8 cellular contexts compared by ENCODE assay signal in the genomic region with DNA sequence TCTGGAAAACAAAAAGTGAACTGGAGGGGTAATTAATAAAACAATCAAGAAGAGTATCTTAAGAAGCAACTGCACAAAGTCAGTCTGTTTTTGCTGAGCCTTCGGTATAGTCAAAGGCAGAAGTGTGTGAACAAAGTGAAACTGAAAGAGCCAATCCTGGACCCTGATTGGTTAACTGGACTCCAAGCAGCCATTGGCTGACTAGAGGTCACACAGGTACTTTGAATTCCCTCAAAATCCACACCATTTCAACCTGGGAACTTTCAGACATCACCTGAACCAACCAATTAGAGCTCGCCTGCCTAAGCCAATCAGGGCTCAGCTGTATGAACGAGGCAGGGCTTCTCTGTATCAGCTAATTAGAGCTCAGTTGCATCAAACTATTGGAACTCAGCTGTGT.
A peak's percentile ranks its signal among the peaks of the same experiment; 100 is the strongest.
DNase-seq lines count a peak whose midpoint lies in the region; ATAC-seq and TF ChIP-seq lines count a peak whose summit lies in the region.

No MANE protein-coding gene starts in this region.

- H4K20me1 ChIP-seq in SK-N-SH (ENCODE audit: insufficient read depth), result no peaks in the 10 kb centered on the region

- no peak overlapping the region; the same call in 1 of the 2 replicates for H2AFZ ChIP-seq in SK-N-SH (ENCODE audit: low read depth)

- POLR2A ChIA-PET in SK-N-SH (lab: Yijun Ruan, JAX), result no interaction called here

- no peaks in the 10 kb centered on the region for H3K27me3 ChIP-seq in SK-N-SH (ENCODE audit: insufficient read depth)
- H3K27me3 ChIP-seq in gastrocnemius medialis, result no peaks in the 10 kb centered on the region

- no peaks in the 10 kb centered on the region for H3K9me2 ChIP-seq in SK-N-SH

- 70% methylated on average over 3 of the region's 3 CpGs for WGBS in SK-N-SH (ENCODE audit: low lambda C conversion rate)

- no peak for TF ChIP-seq CTCF in SK-N-SH (IDR thresholded peaks at IDR 0.05)
- no peak for TF ChIP-seq CTCF in astrocyte of the spinal cord (IDR thresholded peaks at IDR 0.05; ENCODE audit: low read depth, low read length)
- no peak for TF ChIP-seq CTCF in gastrocnemius medialis (IDR thresholded peaks at IDR 0.05 in 4 of 5, conservative IDR thresholded peaks at IDR 0.05 in 1 of 5)

- no peaks in the 10 kb centered on the region for H3K4me1 ChIP-seq in SK-N-SH (ENCODE audit: control insufficient read depth in 1 of 2, insufficient read depth in 2 of 2, low read depth in 1 of 2, low read length in 1 of 2)
- H3K4me1 ChIP-seq in gastrocnemius medialis, result no peaks in the 10 kb centered on the region

- H3F3A ChIP-seq in SK-N-SH (replicated peaks; ENCODE audit: insufficient read depth), result no peaks in the 10 kb centered on the region

- H3K27ac ChIP-seq in SK-N-SH (ENCODE audit: low read depth in 2 of 2, low read length in 1 of 2) (no peak overlapping the region), gastrocnemius medialis (no peak overlapping the region)

- no peak overlapping the region for H3K9ac ChIP-seq in SK-N-SH

- ATAC-seq in SK-N-SH treated with all-trans-retinoic acid at 6 μM for 48 hours (peak; percentile 50; the same call in 1 of the 3 replicates), GM19328 (IDR thresholded peaks at IDR 0.05; ENCODE audit: unreplicated experiment) (no peak), gastrocnemius medialis (no peak)

- no peaks in the 10 kb centered on the region for H3K79me2 ChIP-seq in SK-N-SH (ENCODE audit: insufficient read depth)

- in situ Hi-C loops in astrocyte of the spinal cord (cut with HindIII; ENCODE audit: low sequenced_read_pairs), result no loop called here
- in situ Hi-C loops in gastrocnemius medialis (cut with MboI; ENCODE audit: low sequenced_read_pairs in 4 of 4), result no loop called here

- no peak for TF ChIP-seq EP300 in SK-N-SH (IDR thresholded peaks at IDR 0.05; ENCODE audit: borderline replicate concordance in 1 of 2, low read depth in 1 of 2, low read length in 1 of 2)

- H3K4me3 ChIP-seq in SK-N-SH (ENCODE audit: low read depth in 2 of 2, low read length in 1 of 2), result peak overlapping the region in 1 of 2 experiments; percentile 6; a peak in 1 of 4 replicates
- no peak overlapping the region for H3K4me3 ChIP-seq in astrocyte of the spinal cord (ENCODE audit: low read depth, low read length)
- H3K4me3 ChIP-seq in gastrocnemius medialis, result no peak overlapping the region

- H3K4me2 ChIP-seq in SK-N-SH, result no peak overlapping the region; the same call in 1 of the 2 replicates

- H3K9me3 ChIP-seq in SK-N-SH, result no peaks in the 10 kb centered on the region
- H3K9me3 ChIP-seq in gastrocnemius medialis, result no peaks in the 10 kb centered on the region

- TF ChIP-seq RAD21 in SK-N-SH (IDR thresholded peaks at IDR 0.05; ENCODE audit: low read length), result no peak

- TF ChIP-seq POLR2A in gastrocnemius medialis (IDR thresholded peaks at IDR 0.05), result no peak

- H3K36me3 ChIP-seq in SK-N-SH (replicated peaks in 1 of 2; ENCODE audit: control insufficient read depth in 1 of 2, insufficient read depth in 2 of 2, low read length in 1 of 2) (no peaks in the 10 kb centered on the region), gastrocnemius medialis (no peaks in the 10 kb centered on the region)

- DNase-seq in SK-N-SH (no peak), HPDE6-E6E7 (ENCODE audit: extremely low spot score) (peak; percentile 6), astrocyte of the spinal cord (ENCODE audit: low read depth, low spot score) (peak; percentile 3), renal cortical epithelial cell (ENCODE audit: low read depth) (peak; percentile 13), gastrocnemius medialis (no peak)
- DNase-seq in stimulated activated CD4-positive, alpha-beta T cell treated with anti-CD3 and anti-CD28 coated beads, Interleukin-2, amount 100 ng/mL, for 48 hours, result no peak

- CTCF ChIA-PET in SK-N-SH (lab: Yijun Ruan, JAX), result no interaction called here

- intact Hi-C loops in gastrocnemius medialis (cut with DNase I; ENCODE audit: low total_unique reads), result no loop called here

TF ChIP-seq in SK-N-SH treated with all-trans-retinoic acid at 6 μM for 48 hours, 23 proteins besides CTCF, POLR2A, EP300 and RAD21:
- no peak for TF ChIP-seq ZNF70 (CRISPR knock-in tag; IDR thresholded peaks at IDR 0.05)
- TF ChIP-seq ZNF8 (CRISPR knock-in tag; IDR thresholded peaks at IDR 0.05), result no peak
- TF ChIP-seq ZC3H10 (CRISPR knock-in tag; IDR thresholded peaks at IDR 0.05), result no peak
- no peak for TF ChIP-seq ZNF565 (CRISPR knock-in tag; conservative IDR thresholded peaks at IDR 0.05; ENCODE audit: low read depth)
- no peak for TF ChIP-seq CSDC2 (CRISPR knock-in tag; IDR thresholded peaks at IDR 0.05)
- TF ChIP-seq CREB5 (CRISPR knock-in tag; IDR thresholded peaks at IDR 0.05; ENCODE audit: low read depth), result no peak
- TF ChIP-seq, protein P1, sequence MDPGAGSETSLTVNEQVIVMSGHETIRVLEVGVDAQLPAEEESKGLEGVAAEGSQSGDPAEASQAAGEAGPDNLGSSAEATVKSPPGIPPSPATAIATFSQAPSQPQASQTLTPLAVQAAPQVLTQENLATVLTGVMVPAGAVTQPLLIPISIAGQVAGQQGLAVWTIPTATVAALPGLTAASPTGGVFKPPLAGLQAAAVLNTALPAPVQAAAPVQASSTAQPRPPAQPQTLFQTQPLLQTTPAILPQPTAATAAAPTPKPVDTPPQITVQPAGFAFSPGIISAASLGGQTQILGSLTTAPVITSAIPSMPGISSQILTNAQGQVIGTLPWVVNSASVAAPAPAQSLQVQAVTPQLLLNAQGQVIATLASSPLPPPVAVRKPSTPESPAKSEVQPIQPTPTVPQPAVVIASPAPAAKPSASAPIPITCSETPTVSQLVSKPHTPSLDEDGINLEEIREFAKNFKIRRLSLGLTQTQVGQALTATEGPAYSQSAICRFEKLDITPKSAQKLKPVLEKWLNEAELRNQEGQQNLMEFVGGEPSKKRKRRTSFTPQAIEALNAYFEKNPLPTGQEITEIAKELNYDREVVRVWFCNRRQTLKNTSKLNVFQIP (CRISPR knock-in tag; IDR thresholded peaks at IDR 0.05; ENCODE audit: borderline replicate concordance, low read depth), result no peak
- no peak for TF ChIP-seq ESRRG (CRISPR knock-in tag; IDR thresholded peaks at IDR 0.05)

TF ChIP-seq in SK-N-SH, 30 proteins besides CTCF, POLR2A, EP300 and RAD21 (continues in another document):
- TF ChIP-seq YY1 (IDR thresholded peaks at IDR 0.05; ENCODE audit: low read depth) (no peak), FOXM1 (IDR thresholded peaks at IDR 0.05; ENCODE audit: low read depth) (no peak), SMC3 (IDR thresholded peaks at IDR 0.05; ENCODE audit: low read depth, low read length) (no peak), USF1 (IDR thresholded peaks at IDR 0.05; ENCODE audit: borderline replicate concordance, low read depth) (no peak), IRF3 (IDR thresholded peaks at IDR 0.05; ENCODE audit: low read depth, low read length) (no peak), ELF1 (IDR thresholded peaks at IDR 0.05) (no peak)
- TF ChIP-seq, protein P2, sequence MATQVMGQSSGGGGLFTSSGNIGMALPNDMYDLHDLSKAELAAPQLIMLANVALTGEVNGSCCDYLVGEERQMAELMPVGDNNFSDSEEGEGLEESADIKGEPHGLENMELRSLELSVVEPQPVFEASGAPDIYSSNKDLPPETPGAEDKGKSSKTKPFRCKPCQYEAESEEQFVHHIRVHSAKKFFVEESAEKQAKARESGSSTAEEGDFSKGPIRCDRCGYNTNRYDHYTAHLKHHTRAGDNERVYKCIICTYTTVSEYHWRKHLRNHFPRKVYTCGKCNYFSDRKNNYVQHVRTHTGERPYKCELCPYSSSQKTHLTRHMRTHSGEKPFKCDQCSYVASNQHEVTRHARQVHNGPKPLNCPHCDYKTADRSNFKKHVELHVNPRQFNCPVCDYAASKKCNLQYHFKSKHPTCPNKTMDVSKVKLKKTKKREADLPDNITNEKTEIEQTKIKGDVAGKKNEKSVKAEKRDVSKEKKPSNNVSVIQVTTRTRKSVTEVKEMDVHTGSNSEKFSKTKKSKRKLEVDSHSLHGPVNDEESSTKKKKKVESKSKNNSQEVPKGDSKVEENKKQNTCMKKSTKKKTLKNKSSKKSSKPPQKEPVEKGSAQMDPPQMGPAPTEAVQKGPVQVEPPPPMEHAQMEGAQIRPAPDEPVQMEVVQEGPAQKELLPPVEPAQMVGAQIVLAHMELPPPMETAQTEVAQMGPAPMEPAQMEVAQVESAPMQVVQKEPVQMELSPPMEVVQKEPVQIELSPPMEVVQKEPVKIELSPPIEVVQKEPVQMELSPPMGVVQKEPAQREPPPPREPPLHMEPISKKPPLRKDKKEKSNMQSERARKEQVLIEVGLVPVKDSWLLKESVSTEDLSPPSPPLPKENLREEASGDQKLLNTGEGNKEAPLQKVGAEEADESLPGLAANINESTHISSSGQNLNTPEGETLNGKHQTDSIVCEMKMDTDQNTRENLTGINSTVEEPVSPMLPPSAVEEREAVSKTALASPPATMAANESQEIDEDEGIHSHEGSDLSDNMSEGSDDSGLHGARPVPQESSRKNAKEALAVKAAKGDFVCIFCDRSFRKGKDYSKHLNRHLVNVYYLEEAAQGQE (IDR thresholded peaks at IDR 0.05; ENCODE audit: low read depth, low read length), result no peak
- TF ChIP-seq, protein P3, sequence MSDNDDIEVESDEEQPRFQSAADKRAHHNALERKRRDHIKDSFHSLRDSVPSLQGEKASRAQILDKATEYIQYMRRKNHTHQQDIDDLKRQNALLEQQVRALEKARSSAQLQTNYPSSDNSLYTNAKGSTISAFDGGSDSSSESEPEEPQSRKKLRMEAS (IDR thresholded peaks at IDR 0.05; ENCODE audit: low read depth), result no peak

Comparison
In these comparisons a context has a peak if more than half of its experiments do, and no peak if none do; other contexts are left out.
1. DNase-seq: peak in HPDE6-E6E7 (single experiment), astrocyte of the spinal cord (single experiment) and renal cortical epithelial cell (single experiment); none in SK-N-SH (single experiment), gastrocnemius medialis (0 of 2) and stimulated activated CD4-positive, alpha-beta T cell treated with anti-CD3 and anti-CD28 coated beads, Interleukin-2, amount 100 ng/mL, for 48 hours (0 of 2).